ENCODE assay signal across 8 cellular contexts in the genomic region with DNA sequence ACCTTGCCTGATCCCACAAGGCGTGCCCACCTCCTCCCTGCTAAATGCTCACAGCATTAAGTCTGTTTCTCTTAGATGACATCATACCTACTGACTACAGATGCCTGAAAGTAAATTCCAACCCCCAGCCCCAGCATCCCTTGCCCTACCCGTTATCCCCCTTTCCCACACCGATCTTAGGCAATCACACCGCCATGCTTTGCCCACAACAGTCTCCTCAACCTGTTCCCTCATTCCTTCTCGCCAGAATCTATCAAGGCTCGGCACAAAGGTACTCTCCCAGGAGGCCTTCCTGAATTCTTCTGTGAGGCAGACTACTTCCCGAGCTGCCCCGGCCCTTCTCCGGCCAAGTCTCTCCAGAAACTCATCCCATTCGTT. TPM values are rescaled to one million over a fixed set of nuclear protein-coding genes. Genes with fewer than 3 reads are reported as not detected.
DNase-seq lines count a peak whose midpoint lies in the region; ATAC-seq, FAIRE-seq and TF ChIP-seq lines count a peak whose summit lies in the region.

No MANE protein-coding gene starts in this region.

- no peak for FAIRE-seq in astrocyte (lab: Jason Lieb, UNC)

- H3K27ac ChIP-seq in HL-60 (replicated peaks) (peak overlapping the region; percentile 65), astrocyte (ENCODE audit: low read depth, low read length) (peak overlapping the region; percentile 88), thoracic aorta (peak overlapping the region; percentile 36 to 51)

- H2AFZ ChIP-seq in astrocyte (ENCODE audit: low read depth, low read length) = peak overlapping the region; percentile 98

- TF ChIP-seq CTCF in BJ (IDR thresholded peaks at IDR 0.05; ENCODE audit: insufficient read depth, low read depth, low read length) (no peak), HL-60 (IDR thresholded peaks at IDR 0.05; ENCODE audit: insufficient read depth, low read length) (no peak), astrocyte (IDR thresholded peaks at IDR 0.05; ENCODE audit: insufficient read depth, low read depth, low read length) (no peak), thoracic aorta (IDR thresholded peaks at IDR 0.05) (no peak)

- H3K27me3 ChIP-seq in BJ (ENCODE audit: control insufficient read depth, insufficient read depth, low read length) = no peaks in the 10 kb centered on the region; the same call in 1 of the 2 replicates
- no peaks in the 10 kb centered on the region for H3K27me3 ChIP-seq in HL-60 (ENCODE audit: insufficient read depth, poor library complexity, severe bottlenecking)
- H3K27me3 ChIP-seq in astrocyte (ENCODE audit: insufficient read depth, low read length) = peaks cover 3% of the 10 kb centered on the region
- no peaks in the 10 kb centered on the region for H3K27me3 ChIP-seq in thoracic aorta (replicated peaks; ENCODE audit: insufficient read depth)

- intact Hi-C loops in left colon (cut with DNase I, micrococcal nuclease) = no loop called here

- POLR2A ChIA-PET in BJ (lab: Charles Lee) = no interaction called here

- H3K79me2 ChIP-seq in astrocyte (ENCODE audit: insufficient read depth, low read length) = peaks cover 48% of the 10 kb centered on the region

- H3K9me3 ChIP-seq in astrocyte (ENCODE audit: insufficient read depth, low read depth, low read length) = no peaks in the 10 kb centered on the region
- no peaks in the 10 kb centered on the region for H3K9me3 ChIP-seq in thoracic aorta

- CTCF ChIA-PET in BJ (lab: Yijun Ruan, JAX) = interaction anchor here (1.0 kb wide), 1 partner anchor 18 kb away, joined by 3 read pairs; no protein-coding TSS in a partner anchor

- H3K36me3 ChIP-seq in BJ (ENCODE audit: control insufficient read depth, insufficient read depth, low read length) (peaks cover 6% of the 10 kb centered on the region), astrocyte (ENCODE audit: insufficient read depth, low read length) (peaks cover 19% of the 10 kb centered on the region), thoracic aorta (peaks cover 9% of the 10 kb centered on the region)

- H3K4me1 Mint-ChIP-seq in astrocyte (ENCODE audit: low read depth, unreplicated experiment) = peaks cover 30% of the 10 kb centered on the region

- H3K4me1 ChIP-seq in astrocyte (ENCODE audit: insufficient read depth, low read length) (peaks cover 34% of the 10 kb centered on the region), thoracic aorta (ENCODE audit: control insufficient read depth in 1 of 2, low read depth in 2 of 2) (peaks cover 20 to 38% of the 10 kb centered on the region in 2 donors)

- H3K4me3 Mint-ChIP-seq in astrocyte (ENCODE audit: unreplicated experiment) = peak overlapping the region; percentile 92

- H3K4me2 ChIP-seq in astrocyte (ENCODE audit: low read length) = peak overlapping the region; percentile 97

- no peaks in the 10 kb centered on the region for H3K9me3 Mint-ChIP-seq in astrocyte (ENCODE audit: unreplicated experiment)

- H3K9ac ChIP-seq in astrocyte (ENCODE audit: low read length) = peak overlapping the region; percentile 99

- peaks cover 15% of the 10 kb centered on the region for H3K36me3 Mint-ChIP-seq in astrocyte (ENCODE audit: low read depth, unreplicated experiment)

- H3K27ac Mint-ChIP-seq in astrocyte (ENCODE audit: unreplicated experiment) = peak overlapping the region; percentile 96

- H4K20me1 ChIP-seq in astrocyte (ENCODE audit: insufficient read depth, low read length) = peaks cover 39% of the 10 kb centered on the region

- peaks cover 9% of the 10 kb centered on the region for H3K27me3 Mint-ChIP-seq in astrocyte (ENCODE audit: low read depth, unreplicated experiment)

- DNase-seq in BJ (ENCODE audit: low read depth) (no peak), HL-60 (ENCODE audit: low read depth in 1 of 2, low spot score in 1 of 2) (peak in 1 of 2 experiments; percentile 26), astrocyte (ENCODE audit: low read depth) (peak; percentile 26), left colon (no peak), thoracic aorta (ENCODE audit: low spot score) (no peak), hepatic stellate cell (ENCODE audit: low spot score) (no peak), cerebellum (ENCODE audit: low spot score) (no peak)
- no peak for DNase-seq in stimulated activated CD4-positive, alpha-beta T cell treated with anti-CD3 and anti-CD28 coated beads, Interleukin-2, amount 100 ng/mL, for 24 hours

- peak overlapping the region; percentile 67 for H3K4me3 ChIP-seq in BJ (ENCODE audit: low read depth, low read length)
- H3K4me3 ChIP-seq in HL-60 (replicated peaks; ENCODE audit: insufficient read depth, low read length) = peak overlapping the region; percentile 96
- peak overlapping the region; percentile 81 for H3K4me3 ChIP-seq in astrocyte (ENCODE audit: insufficient read depth, low read depth, low read length)
- peak overlapping the region; percentile 93 for H3K4me3 ChIP-seq in thoracic aorta

- ATAC-seq in left colon (peak; percentile 12), thoracic aorta (ENCODE audit: insufficient number of reproducible peaks, low FRiP score, low read depth) (no peak)

RNA-seq across cellular contexts. Expression of a gene that starts 0.8 kb away (rescaled TPM):
- polyA plus RNA-seq in BJ (2011; rRNA removed) = 458 and 510 TPM in 2 replicates
- 407 and 730 TPM in 2 replicates for polyA minus RNA-seq in BJ (2011; rRNA and poly(A)+ RNA removed)
- 400 and 432 TPM in 2 replicates for total RNA-seq in astrocyte
- 100 to 1,000 TPM; 142 to 158 TPM for total RNA-seq in left colon
- 100 to 1,000 TPM; 149 to 182 TPM for total RNA-seq in thoracic aorta
- 70.1 TPM for total RNA-seq in cerebellum
